Comparison of ENCODE assay signal across 10 cellular contexts in the genomic region with DNA sequence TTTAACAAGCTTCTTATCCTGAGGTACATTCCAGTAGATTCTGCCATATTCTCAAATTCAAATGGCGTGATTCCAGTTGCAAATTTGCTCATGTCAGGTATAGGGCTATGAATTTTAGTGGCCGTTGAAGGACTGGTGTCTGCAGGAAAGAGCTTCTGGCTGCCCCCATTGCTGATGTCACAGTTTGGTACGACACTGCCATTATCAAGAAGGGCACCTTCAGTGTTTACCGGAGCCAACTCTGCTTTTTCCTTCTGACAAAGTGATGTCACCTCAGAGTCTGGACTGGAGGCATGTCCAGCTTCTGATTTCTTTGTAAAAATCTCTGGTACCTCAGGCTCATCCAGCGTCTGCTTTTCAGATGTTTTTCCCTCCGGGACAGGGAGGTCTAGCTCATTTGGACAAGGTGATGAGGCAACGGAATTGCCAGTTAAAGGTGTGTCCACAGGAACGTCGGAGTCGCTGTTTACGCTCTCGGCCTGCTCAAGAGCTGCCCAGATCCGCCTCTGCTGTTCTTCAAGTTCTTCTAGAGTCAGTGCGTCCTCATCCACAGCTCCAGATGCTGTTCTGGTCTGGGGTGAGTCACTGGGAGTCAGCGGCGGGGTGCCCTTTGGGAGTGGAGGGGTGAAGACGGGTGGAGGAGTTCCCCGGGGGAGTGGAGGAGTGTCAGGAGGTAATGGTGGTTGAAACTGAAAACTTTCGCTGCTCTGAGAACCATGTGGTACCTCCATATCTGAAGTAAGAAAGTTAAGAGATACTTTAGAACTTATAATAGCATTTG.
DNase-seq lines count a peak whose midpoint lies in the region; ATAC-seq and TF ChIP-seq lines count a peak whose summit lies in the region.
"Had no signal": no experiment of that assay in that cellular context is flagged by ENCODE, and none has a peak within 500 bp of the region (broad histone marks: within the 10 kb centered on the region; RNA-seq: fewer than 3 reads in every experiment).

No MANE protein-coding gene starts in this region.

- POLR2A ChIA-PET in RWPE1 (lab: Yijun Ruan, JAX; ENCODE audit: low non-redundant PET), result interaction anchor here (0.9 kb wide), 1 partner anchor 74 kb away, joined by 4 read pairs; no protein-coding TSS in a partner anchor

- H3K27ac ChIP-seq in RWPE1, result peak overlapping the region; percentile 61
- H3K27ac ChIP-seq in epithelial cell of prostate, result peak overlapping the region; percentile 3
- H3K27ac ChIP-seq in substantia nigra (ENCODE audit: low read depth, low read length, poor library complexity, severe bottlenecking), result no peak overlapping the region
- H3K27ac ChIP-seq: neutrophil had no signal

- ATAC-seq in GM21390 (IDR thresholded peaks at IDR 0.05; ENCODE audit: unreplicated experiment), result peak; percentile 63

- DNase-seq in RWPE1 (ENCODE audit: low spot score), result peak; percentile 49
- no peak for DNase-seq in epithelial cell of prostate (ENCODE audit: low read depth, low spot score)
- peak; percentile 49 to 66 for DNase-seq in stimulated activated CD4-positive, alpha-beta T cell treated with anti-CD3 and anti-CD28 coated beads, Interleukin-4, amount 100 ng/mL, for 48 hours (ENCODE audit: low read depth in 2 of 2)
- DNase-seq in NCI-H345 treated with DMSO at 0.1 percent for 48 hours (lab: John Stamatoyannopoulos, UW; ENCODE audit: unreplicated experiment), result no peak
- DNase-seq in NCI-H2107 treated with DMSO at 0.1 percent for 48 hours (lab: John Stamatoyannopoulos, UW; ENCODE audit: unreplicated experiment), result no peak
- DNase-seq in substantia nigra (lab: John Stamatoyannopoulos, UW), result no peak
- no peak for DNase-seq in NCI-H1048 (lab: John Stamatoyannopoulos, UW)
- DNase-seq: NCI-H748 treated with DMSO at 0.1 percent for 48 hours had no signal

- CTCF ChIA-PET in RWPE1 (lab: Yijun Ruan, JAX), result interaction anchor here (0.8 to 2.1 kb wide), 4 partner anchors 19 to 139 kb away, joined by 3 to 18 read pairs (median 4); no protein-coding TSS in a partner anchor

- no peak for TF ChIP-seq CTCF in RWPE1 (conservative IDR thresholded peaks at IDR 0.05; ENCODE audit: low read depth)

Comparison
In these comparisons a context has a peak if more than half of its experiments do, and no peak if none do; other contexts are left out.
1. DNase-seq: peak in RWPE1 (single experiment) and stimulated activated CD4-positive, alpha-beta T cell treated with anti-CD3 and anti-CD28 coated beads, Interleukin-4, amount 100 ng/mL, for 48 hours (2 of 2); none in epithelial cell of prostate (single experiment), NCI-H345 treated with DMSO at 0.1 percent for 48 hours (single experiment), NCI-H2107 treated with DMSO at 0.1 percent for 48 hours (single experiment), substantia nigra (0 of 49) and NCI-H1048 (single experiment).